Comparison of ENCODE assay signal across 1 cellular context in genomic region chr4:82372502-82372873, GRCh38.
TF ChIP-seq lines count a peak whose summit lies in the region.

No MANE protein-coding gene starts in this region.

TF ChIP-seq in K562, 482 proteins besides CTCF, POLR2A, EP300 and RAD21 (continued from another document):
- TF ChIP-seq PHF21A (IDR thresholded peaks at IDR 0.05; ENCODE audit: borderline replicate concordance, low read depth), result no peak
- TF ChIP-seq RREB1 (CRISPR knock-in tag; IDR thresholded peaks at IDR 0.05), result no peak
- TF ChIP-seq ZNF140 (CRISPR knock-in tag; IDR thresholded peaks at IDR 0.05), result no peak
- TF ChIP-seq KDM1A (IDR thresholded peaks at IDR 0.05), result 0 out of 4 replicates have a peak, but pooled peaks of 1 of the 2 experiments have one; percentile 6
- no peak for TF ChIP-seq ZNF511 (CRISPR knock-in tag; IDR thresholded peaks at IDR 0.05)
- no peak for TF ChIP-seq ZBTB5 (IDR thresholded peaks at IDR 0.05)
- no peak for TF ChIP-seq ZBTB11 (CRISPR knock-in tag; IDR thresholded peaks at IDR 0.05)
- TF ChIP-seq HNRNPLL (IDR thresholded peaks at IDR 0.05; ENCODE audit: low read depth, low read length, poor library complexity, severe bottlenecking), result peak; percentile 26
- TF ChIP-seq GATA2 (CRISPR knock-in tag; IDR thresholded peaks at IDR 0.05), result peak; percentile 35; the same call in 1 of the 2 replicates
